8 cellular contexts compared by ENCODE assay signal in genomic region chr9:21558627-21559401, GRCh38.
DNase-seq lines count a peak whose midpoint lies in the region; ATAC-seq lines count a peak whose summit lies in the region.

No MANE protein-coding gene starts in this region.

- H3K4me3 Mint-ChIP-seq in activated CD8-positive, alpha-beta memory T cell treated with anti-CD3 and anti-CD28 coated beads, Interleukin-2, amount 10 ng/mL, durations not matched to agents 7 days and 5 days, result peak overlapping the region; percentile 81
- peak overlapping the region; percentile 69 for H3K4me3 Mint-ChIP-seq in stimulated activated memory B cell treated with anti-CD40 and anti-IgM and Interleukin-4, amounts not matched to agents 10 μg/mL and 1 μg/mL and 100 μg/mL, for 72 hours

- H3K4me1 Mint-ChIP-seq in activated CD8-positive, alpha-beta memory T cell treated with anti-CD3 and anti-CD28 coated beads, Interleukin-2, amount 10 ng/mL, durations not matched to agents 7 days and 5 days, result peaks cover 9% of the 10 kb centered on the region
- peaks cover 14% of the 10 kb centered on the region for H3K4me1 Mint-ChIP-seq in stimulated activated memory B cell treated with anti-CD40 and anti-IgM and Interleukin-4, amounts not matched to agents 10 μg/mL and 1 μg/mL and 100 μg/mL, for 72 hours

- no peaks in the 10 kb centered on the region for H3K9me3 Mint-ChIP-seq in activated CD8-positive, alpha-beta memory T cell treated with anti-CD3 and anti-CD28 coated beads, Interleukin-2, amount 10 ng/mL, durations not matched to agents 7 days and 5 days (ENCODE audit: low read depth)
- no peaks in the 10 kb centered on the region for H3K9me3 Mint-ChIP-seq in activated naive CD4-positive, alpha-beta T cell treated with anti-CD3 and anti-CD28 coated beads, Interleukin-2, amount 50 U/mL, for 72 hours
- no peaks in the 10 kb centered on the region for H3K9me3 Mint-ChIP-seq in stimulated activated memory B cell treated with anti-CD40 and anti-IgM and Interleukin-4, amounts not matched to agents 10 μg/mL and 1 μg/mL and 100 μg/mL, for 72 hours

- no peak overlapping the region for H3K27ac Mint-ChIP-seq in activated CD8-positive, alpha-beta memory T cell treated with anti-CD3 and anti-CD28 coated beads, Interleukin-2, amount 10 ng/mL, durations not matched to agents 7 days and 5 days
- H3K27ac Mint-ChIP-seq in activated naive CD4-positive, alpha-beta T cell treated with anti-CD3 and anti-CD28 coated beads, Interleukin-2, amount 50 U/mL, for 72 hours, result peak overlapping the region; percentile 77 to 84
- H3K27ac Mint-ChIP-seq in stimulated activated memory B cell treated with anti-CD40 and anti-IgM and Interleukin-4, amounts not matched to agents 10 μg/mL and 1 μg/mL and 100 μg/mL, for 72 hours, result no peak overlapping the region

- CTCF ChIA-PET in activated CD8-positive, alpha-beta memory T cell treated with anti-CD3 and anti-CD28 coated beads, Interleukin-2, amount 10 ng/mL, durations not matched to agents 7 days and 5 days (lab: Charles Lee), result interaction anchor here (0.6 to 1.9 kb wide), 15 partner anchors 8 to 405 kb away, joined by 3 to 8 read pairs (median 4); no protein-coding TSS in a partner anchor

- DNase-seq in activated CD8-positive, alpha-beta memory T cell treated with anti-CD3 and anti-CD28 coated beads, Interleukin-2, amount 10 ng/mL, durations not matched to agents 7 days and 5 days, result no peak
- DNase-seq in activated CD8-positive, alpha-beta memory T cell treated with anti-CD3 and anti-CD28 coated beads for 24 hours, result no peak
- DNase-seq in activated naive CD4-positive, alpha-beta T cell treated with anti-CD3 and anti-CD28 coated beads, Interleukin-2, amount 50 U/mL, for 72 hours (ENCODE audit: low spot score in 2 of 2), result no peak
- peak; percentile 25 for DNase-seq in iPS-NIHi7 (ENCODE audit: extremely low spot score)
- DNase-seq in NCI-H2029 treated with DMSO at 0.1 percent for 48 hours (lab: John Stamatoyannopoulos, UW), result no peak

- no peaks in the 10 kb centered on the region for H3K36me3 Mint-ChIP-seq in activated CD8-positive, alpha-beta memory T cell treated with anti-CD3 and anti-CD28 coated beads, Interleukin-2, amount 10 ng/mL, durations not matched to agents 7 days and 5 days
- H3K36me3 Mint-ChIP-seq in activated naive CD4-positive, alpha-beta T cell treated with anti-CD3 and anti-CD28 coated beads, Interleukin-2, amount 50 U/mL, for 72 hours, result peaks cover 7% of the 10 kb centered on the region in 2 donors
- no peaks in the 10 kb centered on the region for H3K36me3 Mint-ChIP-seq in stimulated activated memory B cell treated with anti-CD40 and anti-IgM and Interleukin-4, amounts not matched to agents 10 μg/mL and 1 μg/mL and 100 μg/mL, for 72 hours

- H3K27me3 Mint-ChIP-seq in activated CD8-positive, alpha-beta memory T cell treated with anti-CD3 and anti-CD28 coated beads, Interleukin-2, amount 10 ng/mL, durations not matched to agents 7 days and 5 days, result peaks cover 56% of the 10 kb centered on the region
- H3K27me3 Mint-ChIP-seq in stimulated activated memory B cell treated with anti-CD40 and anti-IgM and Interleukin-4, amounts not matched to agents 10 μg/mL and 1 μg/mL and 100 μg/mL, for 72 hours, result peaks cover 42% of the 10 kb centered on the region

- ATAC-seq in activated CD8-positive, alpha-beta memory T cell treated with anti-CD3 and anti-CD28 coated beads, Interleukin-2, amount 10 ng/mL, durations not matched to agents 7 days and 5 days, result peak; percentile 37
- ATAC-seq in HG03103 (IDR thresholded peaks at IDR 0.05; ENCODE audit: low read depth, unreplicated experiment), result peak; percentile 22
- peak; percentile 32 to 51 for ATAC-seq in activated naive CD4-positive, alpha-beta T cell treated with anti-CD3 and anti-CD28 coated beads, Interleukin-2, amount 50 U/mL, for 72 hours
- ATAC-seq in stimulated activated memory B cell treated with anti-CD40 and anti-IgM and Interleukin-4, amounts not matched to agents 10 μg/mL and 1 μg/mL and 100 μg/mL, for 72 hours, result no peak
- ATAC-seq in HG03039 (IDR thresholded peaks at IDR 0.05; ENCODE audit: unreplicated experiment), result no peak

Comparison
In these comparisons a context has a peak if more than half of its experiments do, and no peak if none do; other contexts are left out.
1. ATAC-seq: peak in activated CD8-positive, alpha-beta memory T cell treated with anti-CD3 and anti-CD28 coated beads, Interleukin-2, amount 10 ng/mL, durations not matched to agents 7 days and 5 days (single experiment), HG03103 (single experiment) and activated naive CD4-positive, alpha-beta T cell treated with anti-CD3 and anti-CD28 coated beads, Interleukin-2, amount 50 U/mL, for 72 hours (2 of 2); none in stimulated activated memory B cell treated with anti-CD40 and anti-IgM and Interleukin-4, amounts not matched to agents 10 μg/mL and 1 μg/mL and 100 μg/mL, for 72 hours (single experiment) and HG03039 (single experiment).
2. H3K27ac Mint-ChIP-seq: peak in activated naive CD4-positive, alpha-beta T cell treated with anti-CD3 and anti-CD28 coated beads, Interleukin-2, amount 50 U/mL, for 72 hours (2 of 2); none in activated CD8-positive, alpha-beta memory T cell treated with anti-CD3 and anti-CD28 coated beads, Interleukin-2, amount 10 ng/mL, durations not matched to agents 7 days and 5 days (single experiment) and stimulated activated memory B cell treated with anti-CD40 and anti-IgM and Interleukin-4, amounts not matched to agents 10 μg/mL and 1 μg/mL and 100 μg/mL, for 72 hours (single experiment).